8 cellular contexts compared by ENCODE assay signal in the genomic region with DNA sequence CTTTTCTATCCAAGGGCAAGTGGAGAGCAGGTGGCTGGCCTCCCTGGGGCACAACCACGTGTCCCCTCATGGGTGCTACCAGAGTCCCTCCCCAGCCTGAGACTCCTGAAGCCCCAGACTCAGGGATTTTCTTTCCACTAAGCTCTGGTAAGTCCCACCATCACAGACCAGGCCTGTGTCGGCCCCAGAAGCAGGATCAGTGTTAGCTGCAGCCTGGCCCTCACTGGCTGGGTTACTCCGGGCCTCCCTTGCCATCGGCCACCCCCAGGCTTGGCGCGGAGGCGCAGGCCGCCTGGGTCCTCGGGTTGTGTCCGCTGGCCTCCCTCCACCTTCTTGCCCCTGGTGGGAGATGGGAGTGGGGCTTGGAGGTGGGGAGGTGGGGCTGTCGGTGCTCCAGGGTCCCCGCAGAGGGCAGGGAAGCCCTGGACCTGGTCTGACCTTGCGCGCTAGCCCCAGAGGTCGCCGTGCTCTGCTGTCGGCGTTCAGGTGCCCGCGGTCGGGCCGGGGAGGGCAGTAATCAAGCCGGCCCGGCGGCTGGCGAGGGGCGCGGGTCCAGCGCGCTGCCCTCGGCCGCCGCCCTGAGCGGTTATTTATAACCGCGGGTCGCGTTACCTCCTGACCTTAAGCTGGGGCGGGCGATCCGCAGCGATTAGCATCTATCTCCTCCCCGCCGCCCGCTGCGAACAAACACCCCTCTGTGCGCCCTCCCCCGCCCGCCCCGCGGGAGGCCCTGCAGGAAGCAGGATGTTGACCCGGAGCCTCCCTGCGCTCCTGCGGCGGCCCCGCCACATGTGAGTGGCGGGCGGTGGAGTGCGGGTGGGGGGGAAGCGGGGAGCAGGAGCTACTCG.
DNase-seq lines count a peak whose midpoint lies in the region; ATAC-seq, FAIRE-seq and TF ChIP-seq lines count a peak whose summit lies in the region.

No MANE protein-coding gene starts in this region.

- peak; percentile 52 for ATAC-seq in HG02610 (IDR thresholded peaks at IDR 0.05; ENCODE audit: unreplicated experiment)

- H3F3A ChIP-seq in PC-9 (ENCODE audit: insufficient read depth, low read depth), result peaks cover 10% of the 10 kb centered on the region; the same call in 1 of the 2 replicates

- H3K79me2 ChIP-seq in PC-9 (ENCODE audit: low read depth), result no peaks in the 10 kb centered on the region

- no peak for FAIRE-seq in frontal cortex (lab: Jason Lieb, UNC)

- no peak overlapping the region for H4K91ac ChIP-seq in neuronal stem cell (ENCODE audit: low read depth, low read length, poor library complexity)

- H2AK5ac ChIP-seq in neuronal stem cell (ENCODE audit: low read depth, low read length), result peak overlapping the region; percentile 97

- no peaks in the 10 kb centered on the region for H4K20me1 ChIP-seq in PC-9 (ENCODE audit: insufficient read depth)

- H3K4me2 ChIP-seq in PC-9, result peak overlapping the region; percentile 93
- peak overlapping the region; percentile 73 for H3K4me2 ChIP-seq in neuronal stem cell (ENCODE audit: insufficient read depth, low read length, poor library complexity, severe bottlenecking)

- H3K14ac ChIP-seq in neuronal stem cell (ENCODE audit: low read length), result peak overlapping the region; percentile 25

- H3K27ac ChIP-seq in C4-2B (peak overlapping the region; percentile 100), PC-9 (peak overlapping the region; percentile 9; the same call in 1 of the 2 replicates), neuronal stem cell (replicated peaks; ENCODE audit: low read length) (no peak overlapping the region), subcutaneous abdominal adipose tissue (ENCODE audit: low read depth, low read length) (peak overlapping the region; percentile 46)

- no peaks in the 10 kb centered on the region for H3K36me3 Mint-ChIP-seq in activated T-helper 1 cell treated with anti-CD3 and anti-CD28 coated beads, Interleukin-12 subunit alpha, Interleukin-12 subunit beta, Interleukin-2, Interleukin-4 antibody, amounts not matched to agents 30 ng/mL and 10 ng/mL and 1 ng/mL, durations not matched to agents 14 hours and 24 hours and 36 hours (ENCODE audit: low read depth)

- H3K4me1 Mint-ChIP-seq in activated T-helper 1 cell treated with anti-CD3 and anti-CD28 coated beads, Interleukin-12 subunit alpha, Interleukin-12 subunit beta, Interleukin-2, Interleukin-4 antibody, amounts not matched to agents 30 ng/mL and 10 ng/mL and 1 ng/mL, durations not matched to agents 14 hours and 24 hours and 36 hours (ENCODE audit: low read depth), result peaks cover 30% of the 10 kb centered on the region

- H3K79me1 ChIP-seq in neuronal stem cell (ENCODE audit: low read depth, low read length), result no peaks in the 10 kb centered on the region

- peak overlapping the region; percentile 79 for H3K4me3 Mint-ChIP-seq in activated T-helper 1 cell treated with anti-CD3 and anti-CD28 coated beads, Interleukin-12 subunit alpha, Interleukin-12 subunit beta, Interleukin-2, Interleukin-4 antibody, amounts not matched to agents 30 ng/mL and 10 ng/mL and 1 ng/mL, durations not matched to agents 14 hours and 24 hours and 36 hours

- no CpG with 5 or more reads among the region's 61 CpGs for WGBS in neuronal stem cell (ENCODE audit: extremely low coverage in 2 of 2, insufficient read length in 2 of 2, insufficient replicate concordance in 1 of 2), 2 donors

- POLR2A ChIA-PET in PC-9 (lab: Charles Lee; ENCODE audit: unreplicated experiment), result interaction anchor here (0.6 to 0.7 kb wide), 4 partner anchors 22 to 804 kb away, joined by 3 to 18 read pairs (median 6); partner anchors contain the start of gene TOB1

- H2BK12ac ChIP-seq in neuronal stem cell (ENCODE audit: low read length), result peak overlapping the region; percentile 82

- no peaks in the 10 kb centered on the region for H3K36me3 ChIP-seq in PC-9 (ENCODE audit: low read depth)
- no peaks in the 10 kb centered on the region for H3K36me3 ChIP-seq in neuronal stem cell (replicated peaks in 1 of 2; ENCODE audit: control insufficient read depth in 2 of 2, insufficient read depth in 2 of 2, low read length in 2 of 2)
- H3K36me3 ChIP-seq in subcutaneous abdominal adipose tissue (ENCODE audit: control insufficient read depth in 5 of 5, insufficient read depth in 5 of 5, low read length in 5 of 5), result no peaks in the 10 kb centered on the region

- peak overlapping the region; percentile 99 for H2BK120ac ChIP-seq in neuronal stem cell (ENCODE audit: low read depth, low read length)

- peak overlapping the region; percentile 84 for H3K9ac ChIP-seq in neuronal stem cell (ENCODE audit: low read depth, low read length, poor library complexity)
- H3K9ac ChIP-seq in subcutaneous abdominal adipose tissue (ENCODE audit: low read length in 5 of 5), result peak overlapping the region in 3 of 5 donors; percentile 64 to 73 (median 66)

- peak overlapping the region; percentile 38 for H3K4ac ChIP-seq in neuronal stem cell (ENCODE audit: low read length)

- H3K27me3 Mint-ChIP-seq in activated T-helper 1 cell treated with anti-CD3 and anti-CD28 coated beads, Interleukin-12 subunit alpha, Interleukin-12 subunit beta, Interleukin-2, Interleukin-4 antibody, amounts not matched to agents 30 ng/mL and 10 ng/mL and 1 ng/mL, durations not matched to agents 14 hours and 24 hours and 36 hours (ENCODE audit: insufficient read depth), result peaks cover 2% of the 10 kb centered on the region

- peak overlapping the region; percentile 95 for H3K23ac ChIP-seq in neuronal stem cell (ENCODE audit: low read depth, low read length, poor library complexity)

- peak overlapping the region; percentile 99 for H4K8ac ChIP-seq in neuronal stem cell (ENCODE audit: low read depth, low read length)

- no peaks in the 10 kb centered on the region for H3K9me2 ChIP-seq in PC-9 (ENCODE audit: insufficient read depth)

- peak; percentile 84 to 86 for DNase-seq in PC-9
- DNase-seq in activated T-helper 1 cell treated with anti-CD3 and anti-CD28 coated beads, Interleukin-12 subunit alpha, Interleukin-12 subunit beta, Interleukin-2, Interleukin-4 antibody, amounts not matched to agents 30 ng/mL and 10 ng/mL and 1 ng/mL, durations not matched to agents 14 hours and 24 hours and 36 hours (ENCODE audit: low spot score), result peak; percentile 76
- DNase-seq in frontal cortex (ENCODE audit: low spot score in 2 of 2), result peak; percentile 82 to 83
- DNase-seq in neuronal stem cell (ENCODE audit: low spot score), result no peak
- DNase-seq in 8988T, result no peak

- H3K9me3 ChIP-seq in PC-9 (ENCODE audit: insufficient read depth, low read depth) (no peaks in the 10 kb centered on the region), neuronal stem cell (replicated peaks in 1 of 2; ENCODE audit: control insufficient read depth in 2 of 2, insufficient read depth in 1 of 2, low read depth in 1 of 2, low read length in 2 of 2) (no peaks in the 10 kb centered on the region), subcutaneous abdominal adipose tissue (ENCODE audit: control insufficient read depth in 5 of 5, low read length in 5 of 5) (no peaks in the 10 kb centered on the region)

- CTCF ChIA-PET in PC-9 (lab: Charles Lee), result interaction anchor here (0.6 to 1.0 kb wide), 6 partner anchors 9 to 239 kb away, joined by 3 to 11 read pairs (median 6); no protein-coding TSS in a partner anchor

- peak overlapping the region; percentile 95 for H3K18ac ChIP-seq in neuronal stem cell (ENCODE audit: low read length)

- H2AFZ ChIP-seq in PC-9 (peak overlapping the region; percentile 86), neuronal stem cell (ENCODE audit: low read length) (peak overlapping the region; percentile 88)

- H3K27me3 ChIP-seq in PC-9 (ENCODE audit: insufficient read depth, low read depth) (no peaks in the 10 kb centered on the region), neuronal stem cell (ENCODE audit: control insufficient read depth in 3 of 3, insufficient read depth in 3 of 3, low read depth in 1 of 3, low read length in 3 of 3) (peaks cover 0 to 2% (median 2%) of the 10 kb centered on the region in 3 experiments), subcutaneous abdominal adipose tissue (ENCODE audit: control insufficient read depth in 5 of 5, insufficient read depth in 4 of 5, low read length in 5 of 5) (no peaks in the 10 kb centered on the region)

- BruUV-seq in PC-9 (replicated peaks; lab: Mats Ljungman, UMichigan), result no TSS peak

- H3K4me1 ChIP-seq in PC-9 (replicated peaks; ENCODE audit: insufficient read depth), result peaks cover 54% of the 10 kb centered on the region
- peaks cover 18 to 25% of the 10 kb centered on the region in 2 donors for H3K4me1 ChIP-seq in neuronal stem cell (ENCODE audit: control insufficient read depth in 2 of 2, insufficient read depth in 1 of 2, low read depth in 1 of 2, low read length in 2 of 2)
- peaks cover 0 to 30% (median 25%) of the 10 kb centered on the region in 5 donors for H3K4me1 ChIP-seq in subcutaneous abdominal adipose tissue (ENCODE audit: control insufficient read depth in 5 of 5, insufficient read depth in 5 of 5, low read length in 5 of 5)

- intact Hi-C loops in PC-9 (cut with micrococcal nuclease; ENCODE audit: unreplicated experiment), result loop anchor here (2.0 kb wide), 1 partner anchor 25 kb away; no protein-coding TSS in a partner anchor
- intact Hi-C loops in activated T-helper 1 cell treated with anti-CD3 and anti-CD28 coated beads, Interleukin-12 subunit alpha, Interleukin-12 subunit beta, Interleukin-2, Interleukin-4 antibody, amounts not matched to agents 30 ng/mL and 10 ng/mL and 1 ng/mL, durations not matched to agents 14 hours and 24 hours and 36 hours (cut with micrococcal nuclease), result loop anchor here (1.0 to 5.0 kb wide), 5 partner anchors 13 to 162 kb away; no protein-coding TSS in a partner anchor

- H2BK15ac ChIP-seq in neuronal stem cell (ENCODE audit: low read length), result peak overlapping the region; percentile 93

- peak overlapping the region; percentile 75 for H3K27ac Mint-ChIP-seq in activated T-helper 1 cell treated with anti-CD3 and anti-CD28 coated beads, Interleukin-12 subunit alpha, Interleukin-12 subunit beta, Interleukin-2, Interleukin-4 antibody, amounts not matched to agents 30 ng/mL and 10 ng/mL and 1 ng/mL, durations not matched to agents 14 hours and 24 hours and 36 hours

- H3K4me3 ChIP-seq in PC-9 (peak overlapping the region; percentile 60), neuronal stem cell (ENCODE audit: low read length in 2 of 2) (peak overlapping the region; percentile 33), subcutaneous abdominal adipose tissue (ENCODE audit: low read depth in 1 of 5, low read length in 5 of 5) (peak overlapping the region in 4 of 5 donors; percentile 56 to 73 (median 68))

- TF ChIP-seq CTCF in C4-2B (conservative IDR thresholded peaks at IDR 0.05) (no peak), PC-9 (conservative IDR thresholded peaks at IDR 0.05) (no peak)

- no peaks in the 10 kb centered on the region for H3K9me3 Mint-ChIP-seq in activated T-helper 1 cell treated with anti-CD3 and anti-CD28 coated beads, Interleukin-12 subunit alpha, Interleukin-12 subunit beta, Interleukin-2, Interleukin-4 antibody, amounts not matched to agents 30 ng/mL and 10 ng/mL and 1 ng/mL, durations not matched to agents 14 hours and 24 hours and 36 hours

- peak overlapping the region; percentile 94 for H2BK5ac ChIP-seq in neuronal stem cell (ENCODE audit: low read length)

Comparison
In these comparisons a context has a peak if more than half of its experiments do, and no peak if none do; other contexts are left out.
1. DNase-seq: peak in PC-9 (2 of 2), activated T-helper 1 cell treated with anti-CD3 and anti-CD28 coated beads, Interleukin-12 subunit alpha, Interleukin-12 subunit beta, Interleukin-2, Interleukin-4 antibody, amounts not matched to agents 30 ng/mL and 10 ng/mL and 1 ng/mL, durations not matched to agents 14 hours and 24 hours and 36 hours (single experiment) and frontal cortex (2 of 2); none in neuronal stem cell (single experiment) and 8988T (single experiment).
2. Peak in every context shown above with its lines, with median percentiles within 50 percentile points of each other: H3K4me3 ChIP-seq.